Comparison of ENCODE assay signal across 14 cellular contexts in the genomic region with DNA sequence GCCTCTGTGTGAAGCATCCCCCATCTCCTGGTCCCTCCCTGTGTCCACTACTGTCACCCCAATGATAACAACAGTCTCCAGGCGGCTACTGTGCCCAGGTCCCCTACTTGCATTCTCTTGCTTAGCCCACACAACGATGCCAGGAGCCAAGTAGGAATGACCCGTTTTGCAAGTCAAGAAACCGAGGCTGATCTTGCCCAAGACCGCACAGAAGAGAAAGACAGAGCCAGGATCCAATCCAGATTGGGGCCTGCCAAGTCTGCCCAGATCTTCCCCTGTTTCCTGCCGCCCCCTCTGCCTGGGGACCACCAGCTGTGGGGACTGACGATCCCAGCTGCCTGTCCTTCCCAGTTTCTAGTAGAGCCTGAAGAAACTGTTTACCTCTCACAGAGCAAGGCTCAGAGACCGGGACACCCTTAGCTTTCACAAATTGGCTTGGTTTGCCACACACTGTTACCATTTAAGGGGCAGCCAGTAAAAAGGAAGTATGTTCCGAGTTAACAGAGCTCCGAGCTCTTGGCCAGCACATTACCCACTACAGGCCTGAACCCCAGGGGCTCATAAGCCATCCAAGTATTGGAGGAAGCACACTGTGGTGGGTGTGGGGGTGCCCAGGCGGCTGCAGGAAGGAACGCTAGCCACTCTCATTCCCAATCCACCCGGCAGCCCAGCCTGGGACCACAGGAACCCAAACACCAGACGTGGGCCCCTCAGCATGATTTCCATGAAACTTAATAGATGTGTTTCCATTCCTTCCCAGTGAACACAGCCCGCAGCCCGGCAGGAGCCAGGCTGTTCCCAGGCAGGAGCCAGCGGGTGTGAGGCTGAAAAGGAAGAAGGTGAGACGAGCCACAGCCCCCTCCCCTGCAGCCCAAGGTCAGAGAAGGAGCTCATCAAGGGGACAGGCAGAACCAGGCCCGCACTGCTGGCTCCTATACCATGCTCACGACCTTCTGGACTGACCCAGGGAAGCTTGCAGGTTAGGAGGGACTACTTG. TPM values are rescaled to one million over a fixed set of nuclear protein-coding genes. Genes with fewer than 3 reads are reported as not detected.
DNase-seq lines count a peak whose midpoint lies in the region; ATAC-seq and TF ChIP-seq lines count a peak whose summit lies in the region.
"Had no signal": no experiment of that assay in that cellular context is flagged by ENCODE, and none has a peak within 500 bp of the region (broad histone marks: within the 10 kb centered on the region; RNA-seq: fewer than 3 reads in every experiment).

No MANE protein-coding gene starts in this region.

- intact Hi-C loops in ascending aorta (cut with DNase I): loop anchor here (10.0 kb wide), 1 partner anchor 492 kb away; the partner anchor contains the start of gene ACTR5
- intact Hi-C loops in Right ventricle myocardium inferior (cut with DNase I): no loop called here

- peaks cover 5% of the 10 kb centered on the region for H3K36me3 Mint-ChIP-seq in effector memory CD8-positive, alpha-beta T cell (ENCODE audit: insufficient read depth)

- ATAC-seq in Right ventricle myocardium inferior (peak; percentile 51), HG02840 (IDR thresholded peaks at IDR 0.05; ENCODE audit: low FRiP score, unreplicated experiment) (no peak)
- no peak for ATAC-seq in effector memory CD8-positive, alpha-beta T cell (replicated peaks)
- ATAC-seq: lower lobe of right lung had no signal

- H3K4me3 ChIP-seq in ascending aorta (peak overlapping the region in 1 of 2 donors; percentile 2), neutrophil (ENCODE audit: low read depth in 1 of 2, low read length in 1 of 2) (no peak overlapping the region)
- H3K4me3 ChIP-seq: lower lobe of right lung had no signal

- H3K4me3 Mint-ChIP-seq in effector memory CD8-positive, alpha-beta T cell: no peak overlapping the region
- H3K4me3 Mint-ChIP-seq: T-helper 1 cell treated with Interleukin-12 subunit alpha and Interleukin-12 subunit beta and Interleukin-4 antibody, amounts not matched to agents 30 μg/mL and 1 μg/mL, for 36 hours had no signal

- TF ChIP-seq CTCF in ascending aorta (IDR thresholded peaks at IDR 0.05): no peak
- TF ChIP-seq CTCF in neutrophil (IDR thresholded peaks at IDR 0.05): no peak

- peak overlapping the region; percentile 84 to 93 for H3K27ac ChIP-seq in ascending aorta
- peak overlapping the region; percentile 34 for H3K27ac ChIP-seq in neutrophil
- H3K27ac ChIP-seq: lower lobe of right lung had no signal

- no peak overlapping the region for H3K27ac Mint-ChIP-seq in effector memory CD8-positive, alpha-beta T cell
- H3K27ac Mint-ChIP-seq: T-helper 1 cell treated with Interleukin-12 subunit alpha and Interleukin-12 subunit beta and Interleukin-4 antibody, amounts not matched to agents 30 μg/mL and 1 μg/mL, for 36 hours had no signal

- H3K4me1 Mint-ChIP-seq in effector memory CD8-positive, alpha-beta T cell (ENCODE audit: low read depth in 2 of 2): no peaks in the 10 kb centered on the region

- H3K36me3 ChIP-seq in ascending aorta (no peaks in the 10 kb centered on the region), neutrophil (no peaks in the 10 kb centered on the region)
- H3K36me3 ChIP-seq: lower lobe of right lung had no signal

- H3K4me1 ChIP-seq in ascending aorta (peaks cover 7 to 40% of the 10 kb centered on the region in 2 donors), neutrophil (ENCODE audit: control insufficient read depth in 1 of 2, insufficient read depth in 1 of 2, low read depth in 1 of 2, low read length in 1 of 2) (peaks cover 32 to 33% of the 10 kb centered on the region in 2 experiments)

- no peaks in the 10 kb centered on the region for H3K27me3 ChIP-seq in ascending aorta
- no peaks in the 10 kb centered on the region for H3K27me3 ChIP-seq in neutrophil

- H3K9me3 ChIP-seq in ascending aorta (no peaks in the 10 kb centered on the region), neutrophil (no peaks in the 10 kb centered on the region)
- H3K9me3 ChIP-seq: lower lobe of right lung had no signal

- DNase-seq in Ammon's horn (ENCODE audit: low spot score) (peak; percentile 40), ascending aorta (ENCODE audit: low spot score in 2 of 2) (peak in 1 of 2 donors; percentile 66), Right ventricle myocardium inferior (ENCODE audit: missing footprints) (no peak), NCI-H2029 (lab: John Stamatoyannopoulos, UW) (no peak), T-helper 1 cell (no peak)
- no peak for DNase-seq in effector memory CD8-positive, alpha-beta T cell
- DNase-seq: DMS 273 treated with DMSO at 0.1 percent for 48 hours, foreskin melanocyte, lower lobe of right lung, NCI-H1694 treated with DMSO at 0.1 percent for 48 hours had no signal

- H3K27me3 Mint-ChIP-seq in effector memory CD8-positive, alpha-beta T cell: peaks cover 31 to 50% of the 10 kb centered on the region in 2 donors

- no peaks in the 10 kb centered on the region for H3K9me3 Mint-ChIP-seq in effector memory CD8-positive, alpha-beta T cell
- H3K9me3 Mint-ChIP-seq: T-helper 1 cell treated with Interleukin-12 subunit alpha and Interleukin-12 subunit beta and Interleukin-4 antibody, amounts not matched to agents 30 μg/mL and 1 μg/mL, for 36 hours had no signal

RNA-seq across cellular contexts. Expression of gene KIAA1755, which starts 7.9 kb away (rescaled TPM):
- total RNA-seq in ascending aorta: 15.2 TPM
- 7.9 TPM for total RNA-seq in Right ventricle myocardium inferior
- total RNA-seq: A673 had no signal

RNA-seq across cellular contexts. Expression of gene BPI, which starts 51.4 kb away (rescaled TPM):
- total RNA-seq in ascending aorta (not detected), Right ventricle myocardium inferior (not detected)
- total RNA-seq: A673 had no signal
